In genomic region chr5:96870094-96871021, GRCh38 we compare ENCODE assay signal across 8 cellular contexts. TPM values are rescaled to one million over a fixed set of nuclear protein-coding genes. Genes with fewer than 3 reads are reported as not detected.
DNase-seq lines count a peak whose midpoint lies in the region; ATAC-seq and TF ChIP-seq lines count a peak whose summit lies in the region.

No MANE protein-coding gene starts in this region.

- DNase-seq in ELF-1 (ENCODE audit: low read depth, low spot score) (peak; percentile 10), NCI-H2081 (lab: John Stamatoyannopoulos, UW) (no peak), tibial nerve (ENCODE audit: low spot score in 2 of 2) (no peak), inferior parietal cortex (ENCODE audit: extremely low spot score) (no peak)
- no peak for DNase-seq in central memory CD4-positive, alpha-beta T cell

- no peak overlapping the region for H3K27ac ChIP-seq in tibial nerve

- H3K27me3 Mint-ChIP-seq in activated naive CD4-positive, alpha-beta T cell treated with anti-CD3 and anti-CD28 coated beads, Interleukin-2, amount 50 U/mL, for 24 hours: peaks cover 2% of the 10 kb centered on the region

- H3K27me3 ChIP-seq in tibial nerve: no peaks in the 10 kb centered on the region

- no peak for TF ChIP-seq CTCF in tibial nerve (IDR thresholded peaks at IDR 0.05)

- no peaks in the 10 kb centered on the region for H3K36me3 ChIP-seq in tibial nerve

- H3K4me1 Mint-ChIP-seq in activated naive CD4-positive, alpha-beta T cell treated with anti-CD3 and anti-CD28 coated beads, Interleukin-2, amount 50 U/mL, for 24 hours: peaks cover 63% of the 10 kb centered on the region

- TF ChIP-seq POLR2A in tibial nerve (IDR thresholded peaks at IDR 0.05): no peak

- no peak overlapping the region for H3K4me3 ChIP-seq in tibial nerve

- WGBS in tibial nerve, 2 donors: 56 to 58% methylated on average over 4 of the region's 4 CpGs

- H3K9me3 ChIP-seq in tibial nerve: no peaks in the 10 kb centered on the region

- TF ChIP-seq EP300 in tibial nerve (IDR thresholded peaks at IDR 0.05): no peak

- no peaks in the 10 kb centered on the region for H3K9me3 Mint-ChIP-seq in activated naive CD4-positive, alpha-beta T cell treated with anti-CD3 and anti-CD28 coated beads, Interleukin-2, amount 50 U/mL, for 24 hours

- ATAC-seq in GM19397 (IDR thresholded peaks at IDR 0.05; ENCODE audit: unreplicated experiment) (peak; percentile 63), HG03135 (IDR thresholded peaks at IDR 0.05; ENCODE audit: unreplicated experiment) (peak; percentile 77)

- H3K36me3 Mint-ChIP-seq in activated naive CD4-positive, alpha-beta T cell treated with anti-CD3 and anti-CD28 coated beads, Interleukin-2, amount 50 U/mL, for 24 hours: no peaks in the 10 kb centered on the region

- H3K4me1 ChIP-seq in tibial nerve: peaks cover 0 to 16% (median 3%) of the 10 kb centered on the region in 4 donors

- H3K4me3 Mint-ChIP-seq in activated naive CD4-positive, alpha-beta T cell treated with anti-CD3 and anti-CD28 coated beads, Interleukin-2, amount 50 U/mL, for 24 hours: peak overlapping the region; percentile 74

- H3K27ac Mint-ChIP-seq in activated naive CD4-positive, alpha-beta T cell treated with anti-CD3 and anti-CD28 coated beads, Interleukin-2, amount 50 U/mL, for 24 hours: peak overlapping the region; percentile 86

RNA-seq across cellular contexts. Expression of gene ERAP2, which starts 5.9 kb away (rescaled TPM):
- total RNA-seq in tibial nerve: 10 to 100 TPM in 3 of 4 donors, 1 to 10 TPM in 1; 9.9 to 18.6 (median 12.2) TPM
